Comparison of ENCODE assay signal across 8 cellular contexts in genomic region chr20:34312024-34312460, GRCh38. TPM values are rescaled to one million over a fixed set of nuclear protein-coding genes. Genes with fewer than 3 reads are reported as not detected.
A peak's percentile ranks its signal among the peaks of the same experiment; 100 is the strongest.
DNase-seq lines count a peak whose midpoint lies in the region; ATAC-seq and TF ChIP-seq lines count a peak whose summit lies in the region.

No MANE protein-coding gene starts in this region.

- no peaks in the 10 kb centered on the region for H3K36me3 Mint-ChIP-seq in activated T-helper 1 cell treated with anti-CD3 and anti-CD28 coated beads, Interleukin-12 subunit alpha, Interleukin-12 subunit beta, Interleukin-2, Interleukin-4 antibody, amounts not matched to agents 30 ng/mL and 10 ng/mL and 1 ng/mL, durations not matched to agents 14 hours and 24 hours and 36 hours (ENCODE audit: low read depth)
- H3K36me3 Mint-ChIP-seq in activated CD4-positive, alpha-beta memory T cell treated with anti-CD3 and anti-CD28 coated beads, Interleukin-2, amount 10 ng/mL, durations not matched to agents 7 days and 5 days (ENCODE audit: low read depth): no peaks in the 10 kb centered on the region

- no peak overlapping the region for H3K27ac Mint-ChIP-seq in activated T-helper 1 cell treated with anti-CD3 and anti-CD28 coated beads, Interleukin-12 subunit alpha, Interleukin-12 subunit beta, Interleukin-2, Interleukin-4 antibody, amounts not matched to agents 30 ng/mL and 10 ng/mL and 1 ng/mL, durations not matched to agents 14 hours and 24 hours and 36 hours
- H3K27ac Mint-ChIP-seq in activated CD4-positive, alpha-beta memory T cell treated with anti-CD3 and anti-CD28 coated beads, Interleukin-2, amount 10 ng/mL, durations not matched to agents 7 days and 5 days: no peak overlapping the region

- DNase-seq in NCI-H345 (lab: John Stamatoyannopoulos, UW): peak; percentile 28
- DNase-seq in NCI-H345 treated with DMSO at 0.1 percent for 48 hours (lab: John Stamatoyannopoulos, UW; ENCODE audit: unreplicated experiment): no peak
- no peak for DNase-seq in activated T-helper 1 cell treated with anti-CD3 and anti-CD28 coated beads, Interleukin-12 subunit alpha, Interleukin-12 subunit beta, Interleukin-2, Interleukin-4 antibody, amounts not matched to agents 30 ng/mL and 10 ng/mL and 1 ng/mL, durations not matched to agents 14 hours and 24 hours and 36 hours (ENCODE audit: low spot score)
- DNase-seq in smooth muscle cell (lab: John Stamatoyannopoulos, UW; ENCODE audit: unreplicated experiment): no peak
- no peak for DNase-seq in NCI-H526 treated with DMSO at 0.1 percent for 48 hours (lab: John Stamatoyannopoulos, UW)
- no peak for DNase-seq in activated CD4-positive, alpha-beta memory T cell treated with anti-CD3 and anti-CD28 coated beads, Interleukin-2, amount 10 ng/mL, durations not matched to agents 7 days and 5 days

- no peaks in the 10 kb centered on the region for H3K4me1 ChIP-seq in iPS-15b (ENCODE audit: control insufficient read depth, insufficient read depth, low read length)
- peaks cover 14% of the 10 kb centered on the region for H3K4me1 ChIP-seq in smooth muscle cell (ENCODE audit: low read depth)

- H3K4me3 ChIP-seq in iPS-15b (ENCODE audit: low read depth, low read length) (peak overlapping the region; percentile 57), smooth muscle cell (peak overlapping the region; percentile 36)

- H3K9me3 ChIP-seq in iPS-15b (ENCODE audit: control insufficient read depth, insufficient read depth, low read length): no peaks in the 10 kb centered on the region
- H3K9me3 ChIP-seq in smooth muscle cell (replicated peaks; ENCODE audit: low read depth): no peaks in the 10 kb centered on the region

- no peak overlapping the region for H3K27ac ChIP-seq in smooth muscle cell (ENCODE audit: low read depth)

- H3K79me2 ChIP-seq in smooth muscle cell (ENCODE audit: low read depth): no peaks in the 10 kb centered on the region

- H3K9me3 Mint-ChIP-seq in activated T-helper 1 cell treated with anti-CD3 and anti-CD28 coated beads, Interleukin-12 subunit alpha, Interleukin-12 subunit beta, Interleukin-2, Interleukin-4 antibody, amounts not matched to agents 30 ng/mL and 10 ng/mL and 1 ng/mL, durations not matched to agents 14 hours and 24 hours and 36 hours: no peaks in the 10 kb centered on the region
- no peaks in the 10 kb centered on the region for H3K9me3 Mint-ChIP-seq in activated CD4-positive, alpha-beta memory T cell treated with anti-CD3 and anti-CD28 coated beads, Interleukin-2, amount 10 ng/mL, durations not matched to agents 7 days and 5 days

- H3K4me2 ChIP-seq in smooth muscle cell: peak overlapping the region; percentile 87

- H3K36me3 ChIP-seq in iPS-15b (ENCODE audit: control insufficient read depth, insufficient read depth, low read length) (no peaks in the 10 kb centered on the region), smooth muscle cell (ENCODE audit: low read depth) (no peaks in the 10 kb centered on the region)

- TF ChIP-seq CTCF in smooth muscle cell (IDR thresholded peaks at IDR 0.05; ENCODE audit: borderline replicate concordance, insufficient read depth, poor library complexity, severe bottlenecking): no peak

- H3K9ac ChIP-seq in iPS-15b (ENCODE audit: low read depth, low read length) (no peak overlapping the region), smooth muscle cell (ENCODE audit: low read depth) (no peak overlapping the region)

- no peak for ATAC-seq in GM21390 (IDR thresholded peaks at IDR 0.05; ENCODE audit: unreplicated experiment)

- WGBS in smooth muscle cell (ENCODE audit: low lambda C conversion rate): 24% methylated on average over 11 of the region's 11 CpGs

- H3F3A ChIP-seq in smooth muscle cell (ENCODE audit: low read depth): no peaks in the 10 kb centered on the region

- peak overlapping the region; percentile 45 for H3K4me3 Mint-ChIP-seq in activated T-helper 1 cell treated with anti-CD3 and anti-CD28 coated beads, Interleukin-12 subunit alpha, Interleukin-12 subunit beta, Interleukin-2, Interleukin-4 antibody, amounts not matched to agents 30 ng/mL and 10 ng/mL and 1 ng/mL, durations not matched to agents 14 hours and 24 hours and 36 hours
- no peak overlapping the region for H3K4me3 Mint-ChIP-seq in activated CD4-positive, alpha-beta memory T cell treated with anti-CD3 and anti-CD28 coated beads, Interleukin-2, amount 10 ng/mL, durations not matched to agents 7 days and 5 days

- H3K27me3 ChIP-seq in iPS-15b (ENCODE audit: control insufficient read depth, insufficient read depth, low read length) (peaks cover 8% of the 10 kb centered on the region), smooth muscle cell (ENCODE audit: low read depth) (peaks cover 9% of the 10 kb centered on the region)

- POLR2A ChIA-PET in activated CD4-positive, alpha-beta memory T cell treated with anti-CD3 and anti-CD28 coated beads, Interleukin-2, amount 10 ng/mL, durations not matched to agents 7 days and 5 days (lab: Charles Lee): interaction anchor here (0.5 to 2.5 kb wide), 9 partner anchors 10 to 392 kb away, joined by 3 to 13 read pairs (median 3); partner anchors contain the start of genes AHCY, DYNLRB1, ITCH and PIGU

- intact Hi-C loops in activated T-helper 1 cell treated with anti-CD3 and anti-CD28 coated beads, Interleukin-12 subunit alpha, Interleukin-12 subunit beta, Interleukin-2, Interleukin-4 antibody, amounts not matched to agents 30 ng/mL and 10 ng/mL and 1 ng/mL, durations not matched to agents 14 hours and 24 hours and 36 hours (cut with micrococcal nuclease): loop anchor here (1.0 to 2.0 kb wide), 9 partner anchors 9 to 457 kb away; partner anchors contain the start of genes AHCY, DYNLRB1, ITCH and TP53INP2

- CTCF ChIA-PET in activated CD4-positive, alpha-beta memory T cell treated with anti-CD3 and anti-CD28 coated beads, Interleukin-2, amount 10 ng/mL, durations not matched to agents 7 days and 5 days (lab: Charles Lee): interaction anchor here (0.6 to 5.1 kb wide), 73 partner anchors 10 to 460 kb away, joined by 3 to 109 read pairs (median 6); partner anchors contain the start of genes AHCY, DYNLRB1, ITCH and TP53INP2

- peaks cover 23% of the 10 kb centered on the region for H3K27me3 Mint-ChIP-seq in activated T-helper 1 cell treated with anti-CD3 and anti-CD28 coated beads, Interleukin-12 subunit alpha, Interleukin-12 subunit beta, Interleukin-2, Interleukin-4 antibody, amounts not matched to agents 30 ng/mL and 10 ng/mL and 1 ng/mL, durations not matched to agents 14 hours and 24 hours and 36 hours (ENCODE audit: insufficient read depth)
- H3K27me3 Mint-ChIP-seq in activated CD4-positive, alpha-beta memory T cell treated with anti-CD3 and anti-CD28 coated beads, Interleukin-2, amount 10 ng/mL, durations not matched to agents 7 days and 5 days: peaks cover 22% of the 10 kb centered on the region

- H4K20me1 ChIP-seq in smooth muscle cell (ENCODE audit: low read depth): no peaks in the 10 kb centered on the region

- peak overlapping the region; percentile 34 for H2AFZ ChIP-seq in smooth muscle cell (ENCODE audit: low read depth)

- H3K4me1 Mint-ChIP-seq in activated T-helper 1 cell treated with anti-CD3 and anti-CD28 coated beads, Interleukin-12 subunit alpha, Interleukin-12 subunit beta, Interleukin-2, Interleukin-4 antibody, amounts not matched to agents 30 ng/mL and 10 ng/mL and 1 ng/mL, durations not matched to agents 14 hours and 24 hours and 36 hours (ENCODE audit: low read depth): no peaks in the 10 kb centered on the region
- peaks cover 20% of the 10 kb centered on the region for H3K4me1 Mint-ChIP-seq in activated CD4-positive, alpha-beta memory T cell treated with anti-CD3 and anti-CD28 coated beads, Interleukin-2, amount 10 ng/mL, durations not matched to agents 7 days and 5 days

RNA-seq across cellular contexts. Expression of gene AHCY, which starts 8.9 kb away (rescaled TPM):
- 130 and 132 TPM in 2 replicates for total RNA-seq in activated T-helper 1 cell treated with anti-CD3 and anti-CD28 coated beads, Interleukin-12 subunit alpha, Interleukin-12 subunit beta, Interleukin-2, Interleukin-4 antibody, amounts not matched to agents 30 ng/mL and 10 ng/mL and 1 ng/mL, durations not matched to agents 14 hours and 24 hours and 36 hours
- total RNA-seq in smooth muscle cell: 58.3 and 73.8 TPM in 2 replicates
- 36.2 and 39.4 TPM in 2 replicates for polyA plus RNA-seq in smooth muscle cell
- 10 to 100 TPM; 50.5 to 53.0 TPM for total RNA-seq in activated CD4-positive, alpha-beta memory T cell treated with anti-CD3 and anti-CD28 coated beads, Interleukin-2, amount 10 ng/mL, durations not matched to agents 7 days and 5 days

RNA-seq across cellular contexts. Expression of gene ITCH, which starts 51.0 kb away (rescaled TPM):
- total RNA-seq in activated T-helper 1 cell treated with anti-CD3 and anti-CD28 coated beads, Interleukin-12 subunit alpha, Interleukin-12 subunit beta, Interleukin-2, Interleukin-4 antibody, amounts not matched to agents 30 ng/mL and 10 ng/mL and 1 ng/mL, durations not matched to agents 14 hours and 24 hours and 36 hours: 55.6 and 66.4 TPM in 2 replicates
- total RNA-seq in smooth muscle cell: 96.7 and 102 TPM in 2 replicates
- polyA plus RNA-seq in smooth muscle cell: 21.9 and 22.7 TPM in 2 replicates
- 10 to 100 TPM; 55.5 to 56.7 TPM for total RNA-seq in activated CD4-positive, alpha-beta memory T cell treated with anti-CD3 and anti-CD28 coated beads, Interleukin-2, amount 10 ng/mL, durations not matched to agents 7 days and 5 days
